In genomic region chr7:116918744-116919143, GRCh38 we compare ENCODE assay signal across 20 cellular contexts.
"Had no signal": no experiment of that assay in that cellular context is flagged by ENCODE, and none has a peak within 500 bp of the region (broad histone marks: within the 10 kb centered on the region; RNA-seq: fewer than 3 reads in every experiment).

No MANE protein-coding gene starts in this region.

- ATAC-seq: effector memory CD8-positive, alpha-beta T cell; left ventricle myocardium superior; lower lobe of right lung; natural killer cell treated with Interleukin-12 subunit alpha and Interleukin-12 subunit beta and Interleukin-15 and Interleukin-18, amount 100 ng/mL, for 72 hours; right lobe of liver; stimulated activated naive CD8-positive, alpha-beta T cell treated with anti-CD3 and anti-CD28 coated beads, Interleukin-15, amount 100 ng/mL, for 72 hours had no signal

- H3K9ac ChIP-seq: parathyroid adenoma had no signal

- H3K4me1 Mint-ChIP-seq: neural crest cell; stimulated activated naive CD8-positive, alpha-beta T cell treated with anti-CD3 and anti-CD28 coated beads, Interleukin-15, amount 100 ng/mL, for 72 hours had no signal

- H3K9me3 Mint-ChIP-seq: effector memory CD8-positive, alpha-beta T cell; natural killer cell treated with Interleukin-12 subunit alpha and Interleukin-12 subunit beta and Interleukin-15 and Interleukin-18, amount 100 ng/mL, for 72 hours; neural crest cell; stimulated activated naive CD8-positive, alpha-beta T cell treated with anti-CD3 and anti-CD28 coated beads, Interleukin-15, amount 100 ng/mL, for 72 hours had no signal

- H3K4me3 Mint-ChIP-seq: effector memory CD8-positive, alpha-beta T cell; natural killer cell treated with Interleukin-12 subunit alpha and Interleukin-12 subunit beta and Interleukin-15 and Interleukin-18, amount 100 ng/mL, for 72 hours; neural crest cell; stimulated activated naive CD8-positive, alpha-beta T cell treated with anti-CD3 and anti-CD28 coated beads, Interleukin-15, amount 100 ng/mL, for 72 hours had no signal

- H3K9me3 ChIP-seq: lower lobe of right lung, neutrophil, right lobe of liver, suprapubic skin, transverse colon had no signal

- H3K27me3 Mint-ChIP-seq: effector memory CD8-positive, alpha-beta T cell; natural killer cell treated with Interleukin-12 subunit alpha and Interleukin-12 subunit beta and Interleukin-15 and Interleukin-18, amount 100 ng/mL, for 72 hours; progenitor cell of endocrine pancreas; stimulated activated naive CD8-positive, alpha-beta T cell treated with anti-CD3 and anti-CD28 coated beads, Interleukin-15, amount 100 ng/mL, for 72 hours had no signal

- H3K4me1 ChIP-seq: lower lobe of right lung, parathyroid adenoma, transverse colon had no signal

- H3K27ac ChIP-seq: coronary artery, lower lobe of right lung, neutrophil, parathyroid adenoma, right lobe of liver, suprapubic skin, transverse colon had no signal

- DNase-seq: effector memory CD8-positive, alpha-beta T cell; islet precursor cell; left ventricle myocardium superior; lower lobe of right lung; right lobe of liver; stimulated activated CD4-positive, alpha-beta T cell treated with anti-CD3 and anti-CD28 coated beads, Interleukin-12 subunit alpha, Interleukin-12 subunit beta, amount 100 ng/mL, for 4 hours; stimulated activated CD4-positive, alpha-beta T cell treated with anti-CD3 and anti-CD28 coated beads, Interleukin-1b, Interleukin-23, amount 100 ng/mL, for 48 hours; stimulated activated CD4-positive, alpha-beta T cell treated with anti-CD3 and anti-CD28 coated beads, Interleukin-4, amount 100 ng/mL, for 1 hour; stimulated activated CD8-positive, alpha-beta memory T cell treated with anti-CD3 and anti-CD28 coated beads, Interleukin-4, amount 100 ng/mL, for 48 hours; stimulated activated naive CD4-positive, alpha-beta T cell; stimulated activated naive CD8-positive, alpha-beta T cell treated with anti-CD3 and anti-CD28 coated beads, Interleukin-15, amount 100 ng/mL, for 72 hours; transverse colon had no signal

- H3K4me3 ChIP-seq: coronary artery, lower lobe of right lung, right lobe of liver, smooth muscle cell, suprapubic skin, transverse colon had no signal

- H3K27ac Mint-ChIP-seq: effector memory CD8-positive, alpha-beta T cell; natural killer cell treated with Interleukin-12 subunit alpha and Interleukin-12 subunit beta and Interleukin-15 and Interleukin-18, amount 100 ng/mL, for 72 hours; progenitor cell of endocrine pancreas; stimulated activated naive CD8-positive, alpha-beta T cell treated with anti-CD3 and anti-CD28 coated beads, Interleukin-15, amount 100 ng/mL, for 72 hours had no signal

- H3K27me3 ChIP-seq: neutrophil, right lobe of liver, suprapubic skin, transverse colon had no signal
